3 cellular contexts compared by ENCODE assay signal in genomic region chr2:2916621-2917020, GRCh38.
"Had no signal": no experiment of that assay in that cellular context is flagged by ENCODE, and none has a peak within 500 bp of the region (broad histone marks: within the 10 kb centered on the region; RNA-seq: fewer than 3 reads in every experiment).

No MANE protein-coding gene starts in this region.

- H3K27ac ChIP-seq: HL-60 had no signal

- DNase-seq: IMR-90 had no signal

- H3K4me3 ChIP-seq: K562 had no signal
